Comparison of ENCODE assay signal across 8 cellular contexts in genomic region chr20:34557936-34558319, GRCh38. TPM values are rescaled to one million over a fixed set of nuclear protein-coding genes. Genes with fewer than 3 reads are reported as not detected.
A peak's percentile ranks its signal among the peaks of the same experiment; 100 is the strongest.
DNase-seq lines count a peak whose midpoint lies in the region; ATAC-seq and TF ChIP-seq lines count a peak whose summit lies in the region.

No MANE protein-coding gene starts in this region.

- no peaks in the 10 kb centered on the region for H3K27me3 ChIP-seq in AG04450 (ENCODE audit: control insufficient read depth, insufficient read depth, low read length)
- no peaks in the 10 kb centered on the region for H3K27me3 ChIP-seq in naive thymus-derived CD4-positive, alpha-beta T cell (ENCODE audit: control insufficient read depth in 2 of 2, insufficient read depth in 2 of 2, low read length in 2 of 2)

- peak overlapping the region; percentile 71 for H3K4me3 ChIP-seq in AG04450 (ENCODE audit: low read depth, low read length)
- H3K4me3 ChIP-seq in choroid plexus epithelial cell (ENCODE audit: low read depth, low read length) = peak overlapping the region; percentile 69
- peak overlapping the region; percentile 70 for H3K4me3 ChIP-seq in naive thymus-derived CD4-positive, alpha-beta T cell (ENCODE audit: low read length)

- H3K9me3 Mint-ChIP-seq in IgD-negative memory B cell = no peaks in the 10 kb centered on the region
- peaks cover 0 to 2% (median 0%) of the 10 kb centered on the region in 11 donors for H3K9me3 Mint-ChIP-seq in naive thymus-derived CD4-positive, alpha-beta T cell

- peaks cover 4 to 13% (median 10%) of the 10 kb centered on the region in 3 donors for H3K4me1 Mint-ChIP-seq in IgD-negative memory B cell
- H3K4me1 Mint-ChIP-seq in naive thymus-derived CD4-positive, alpha-beta T cell = peaks cover 8 to 14% (median 13%) of the 10 kb centered on the region in 7 donors

- ATAC-seq in naive thymus-derived CD4-positive, alpha-beta T cell = no peak
- ATAC-seq in HG02970 (IDR thresholded peaks at IDR 0.05; ENCODE audit: low FRiP score, unreplicated experiment) (no peak), GM18517 (IDR thresholded peaks at IDR 0.05; ENCODE audit: unreplicated experiment) (no peak)

- H3K27ac Mint-ChIP-seq in IgD-negative memory B cell = peak overlapping the region; percentile 82 to 99 (median 96)
- H3K27ac Mint-ChIP-seq in naive thymus-derived CD4-positive, alpha-beta T cell = peak overlapping the region; percentile 70 to 95 (median 88)

- H3K27me3 Mint-ChIP-seq in IgD-negative memory B cell = no peaks in the 10 kb centered on the region
- no peaks in the 10 kb centered on the region for H3K27me3 Mint-ChIP-seq in naive thymus-derived CD4-positive, alpha-beta T cell

- TF ChIP-seq CTCF in AG04450 (IDR thresholded peaks at IDR 0.05; ENCODE audit: low read depth, low read length) (no peak), choroid plexus epithelial cell (conservative IDR thresholded peaks at IDR 0.05; ENCODE audit: low read depth, low read length) (no peak)

- CTCF ChIA-PET in AG04450 (lab: Charles Lee) = interaction anchor here (0.9 kb wide), 2 partner anchors 212 to 245 kb away, joined by 3 to 8 read pairs; no protein-coding TSS in a partner anchor
- CTCF ChIA-PET in naive thymus-derived CD4-positive, alpha-beta T cell (lab: Charles Lee) = no interaction called here

- no peaks in the 10 kb centered on the region for H3K36me3 Mint-ChIP-seq in IgD-negative memory B cell
- H3K36me3 Mint-ChIP-seq in naive thymus-derived CD4-positive, alpha-beta T cell = peaks cover 0 to 2% (median 0%) of the 10 kb centered on the region in 5 donors

- intact Hi-C loops in naive thymus-derived CD4-positive, alpha-beta T cell (cut with micrococcal nuclease) = loop anchor here (1.0 to 2.0 kb wide), 8 partner anchors 13 to 825 kb away; partner anchors contain the start of genes AHCY (in 2 of the 2), DYNLRB1 (in 1 of the 2) and TP53INP2 (in 1 of the 2)

- no peaks in the 10 kb centered on the region for H3K9me3 ChIP-seq in AG04450 (ENCODE audit: control insufficient read depth, insufficient read depth, low read length)
- H3K9me3 ChIP-seq in naive thymus-derived CD4-positive, alpha-beta T cell (ENCODE audit: control insufficient read depth in 2 of 3, low read length in 3 of 3) = no peaks in the 10 kb centered on the region

- POLR2A ChIA-PET in AG04450 (lab: Yijun Ruan, JAX) = interaction anchor here (0.8 to 1.3 kb wide), 2 partner anchors 146 to 155 kb away, joined by 4 to 7 read pairs; partner anchors contain the start of gene TP53INP2
- POLR2A ChIA-PET in naive thymus-derived CD4-positive, alpha-beta T cell (lab: Charles Lee) = interaction anchor here (0.5 to 1.2 kb wide), 4 partner anchors 14 to 924 kb away, joined by 3 read pairs; partner anchors contain the start of genes DYNLRB1 and ITCH

- peak overlapping the region; percentile 65 for H3K27ac ChIP-seq in AG04450 (ENCODE audit: low read depth, low read length)
- H3K27ac ChIP-seq in naive thymus-derived CD4-positive, alpha-beta T cell (ENCODE audit: low read depth, low read length) = peak overlapping the region; percentile 97

- DNase-seq in AG04450 (ENCODE audit: low read depth, low spot score) (no peak), choroid plexus epithelial cell (ENCODE audit: low read depth) (no peak), dedifferentiated amniotic fluid mesenchymal stem cell (ENCODE audit: extremely low spot score) (no peak)
- no peak for DNase-seq in naive thymus-derived CD4-positive, alpha-beta T cell
- DNase-seq in stimulated activated CD4-positive, alpha-beta T cell treated with anti-CD3 and anti-CD28 coated beads, Interleukin-15, amount 100 ng/mL, for 24 hours = no peak

- H3K4me3 Mint-ChIP-seq in IgD-negative memory B cell = peak overlapping the region; percentile 68 to 95 (median 88)
- H3K4me3 Mint-ChIP-seq in naive thymus-derived CD4-positive, alpha-beta T cell = peak overlapping the region; percentile 68 to 90 (median 85)

- H3K36me3 ChIP-seq in naive thymus-derived CD4-positive, alpha-beta T cell (ENCODE audit: control insufficient read depth in 2 of 3, insufficient read depth in 3 of 3, low read length in 3 of 3) = no peaks in the 10 kb centered on the region

- H3K4me1 ChIP-seq in naive thymus-derived CD4-positive, alpha-beta T cell (ENCODE audit: control insufficient read depth in 2 of 2, insufficient read depth in 2 of 2, low read length in 2 of 2) = peaks cover 4 to 8% of the 10 kb centered on the region in 2 donors

RNA-seq across cellular contexts. Expression of gene MAP1LC3A, which starts 0.6 kb away (rescaled TPM):
- polyA plus RNA-seq in AG04450 (2011; rRNA removed) (15.9 and 26.7 TPM in 2 replicates), IgD-negative memory B cell (8.6 TPM)
- 13.2 and 18.9 TPM in 2 replicates for polyA minus RNA-seq in AG04450 (2011; rRNA and poly(A)+ RNA removed)
- 10 to 100 TPM in 1 of 5 experiments, 1 to 10 TPM in 2, under 1 TPM in 2; 0.60 to 10.3 (median 6.3) TPM for total RNA-seq in naive thymus-derived CD4-positive, alpha-beta T cell
- polyA plus RNA-seq in naive thymus-derived CD4-positive, alpha-beta T cell = 1 to 10 TPM; 1.1 to 1.7 TPM

RNA-seq across cellular contexts. Expression of gene DYNLRB1, which starts 41.7 kb away (rescaled TPM):
- polyA plus RNA-seq in AG04450 (2011; rRNA removed) (256 and 325 TPM in 2 replicates), IgD-negative memory B cell (333 TPM)
- polyA minus RNA-seq in AG04450 (2011; rRNA and poly(A)+ RNA removed) = 234 and 264 TPM in 2 replicates
- 10 to 100 TPM; 45.9 to 91.9 (median 60.7) TPM for total RNA-seq in naive thymus-derived CD4-positive, alpha-beta T cell
- 100 to 1,000 TPM; 246 to 275 TPM for polyA plus RNA-seq in naive thymus-derived CD4-positive, alpha-beta T cell
